1 cellular context compared by ENCODE assay signal in genomic region chr3:33113772-33114621, GRCh38.
TF ChIP-seq lines count a peak whose summit lies in the region.

Gene CRTAP, plus strand, starts transcription at chr3:33114014. Its CDS starts 64 bp downstream, at chr3:33114078.

TF ChIP-seq in HepG2, 621 proteins besides CTCF, POLR2A, EP300 and RAD21 (continued from another document and continues in another):
- TF ChIP-seq ZBTB39 (CRISPR knock-in tag; IDR thresholded peaks at IDR 0.05) (no peak), YEATS4 (CRISPR knock-in tag; IDR thresholded peaks at IDR 0.05; ENCODE audit: borderline replicate concordance) (peak; percentile 67), BCL3 (CRISPR knock-in tag; IDR thresholded peaks at IDR 0.05) (peak; percentile 65; the same call in 1 of the 2 replicates), ZNF816 (CRISPR knock-in tag; IDR thresholded peaks at IDR 0.05; ENCODE audit: borderline replicate concordance) (no peak; the same call in 1 of the 2 replicates), ZNF891 (CRISPR knock-in tag; IDR thresholded peaks at IDR 0.05) (no peak), ZNF513 (CRISPR knock-in tag; conservative IDR thresholded peaks at IDR 0.05) (no peak), SNRNP70 (IDR thresholded peaks at IDR 0.05; ENCODE audit: low read depth, low read length) (no peak), ZMAT5 (CRISPR knock-in tag; IDR thresholded peaks at IDR 0.05; ENCODE audit: borderline replicate concordance, low read depth) (no peak), MBD4 (IDR thresholded peaks at IDR 0.05; ENCODE audit: borderline replicate concordance, low read length) (no peak), ZFY (CRISPR knock-in tag; IDR thresholded peaks at IDR 0.05) (peak; percentile 97), ZFP37 (CRISPR knock-in tag; IDR thresholded peaks at IDR 0.05; ENCODE audit: borderline replicate concordance) (no peak), ZFP36L2 (CRISPR knock-in tag; IDR thresholded peaks at IDR 0.05) (no peak), GATA4 (IDR thresholded peaks at IDR 0.05; ENCODE audit: borderline replicate concordance, low read depth) (no peak), ZNF33A (CRISPR knock-in tag; IDR thresholded peaks at IDR 0.05; ENCODE audit: borderline replicate concordance) (no peak), DR1 (CRISPR knock-in tag; IDR thresholded peaks at IDR 0.05) (no peak), ZNF3 (CRISPR knock-in tag; IDR thresholded peaks at IDR 0.05) (no peak), ZBTB33 (CRISPR knock-in tag; IDR thresholded peaks at IDR 0.05) (no peak), TARDBP (CRISPR knock-in tag; IDR thresholded peaks at IDR 0.05) (no peak; the same call in 1 of the 2 replicates), SIX4 (CRISPR knock-in tag; IDR thresholded peaks at IDR 0.05) (no peak), BRD4 (CRISPR knock-in tag; IDR thresholded peaks at IDR 0.05) (peak; percentile 26; the same call in 1 of the 2 replicates), ZNF710 (CRISPR knock-in tag; IDR thresholded peaks at IDR 0.05; ENCODE audit: borderline replicate concordance) (peak; percentile 71; the same call in 1 of the 2 replicates), AKNA (CRISPR knock-in tag; IDR thresholded peaks at IDR 0.05; ENCODE audit: borderline replicate concordance) (no peak), DRAP1 (CRISPR knock-in tag; IDR thresholded peaks at IDR 0.05) (0 out of 2 replicates have a peak, but pooled peaks have one; percentile 14), ARHGAP35 (CRISPR knock-in tag; IDR thresholded peaks at IDR 0.05; ENCODE audit: borderline replicate concordance) (peak; percentile 58; the same call in 1 of the 2 replicates), KLF15 (CRISPR knock-in tag; IDR thresholded peaks at IDR 0.05; ENCODE audit: borderline replicate concordance) (no peak), RELA (CRISPR knock-in tag; IDR thresholded peaks at IDR 0.05) (no peak), ELF1 (CRISPR knock-in tag; IDR thresholded peaks at IDR 0.05) (no peak; the same call in 1 of the 2 replicates), CHCHD3 (CRISPR knock-in tag; IDR thresholded peaks at IDR 0.05) (peak; percentile 89; the same call in 1 of the 2 replicates), ZNF644 (CRISPR knock-in tag; IDR thresholded peaks at IDR 0.05; ENCODE audit: low read depth) (no peak), HOXA7 (CRISPR knock-in tag; IDR thresholded peaks at IDR 0.05) (no peak), NCOA1 (CRISPR knock-in tag; IDR thresholded peaks at IDR 0.05) (peak; percentile 51; the same call in 1 of the 2 replicates), FOSL1 (CRISPR knock-in tag; IDR thresholded peaks at IDR 0.05; ENCODE audit: borderline replicate concordance) (no peak), USF2 (IDR thresholded peaks at IDR 0.05; ENCODE audit: low read depth, low read length) (no peak), USF2 (CRISPR knock-in tag; IDR thresholded peaks at IDR 0.05; ENCODE audit: borderline replicate concordance) (no peak), ZBTB46 (CRISPR knock-in tag; IDR thresholded peaks at IDR 0.05; ENCODE audit: borderline replicate concordance) (0 out of 2 replicates have a peak, but pooled peaks have one; percentile 42), CERS6 (CRISPR knock-in tag; IDR thresholded peaks at IDR 0.05) (no peak), SRSF9 (IDR thresholded peaks at IDR 0.05; ENCODE audit: borderline replicate concordance, insufficient read depth, low read depth, low read length, poor library complexity, severe bottlenecking) (no peak)
